Comparison of ENCODE assay signal across 8 cellular contexts in genomic region chr2:241218131-241219029, GRCh38. TPM values are rescaled to one million over a fixed set of nuclear protein-coding genes. Genes with fewer than 3 reads are reported as not detected.
DNase-seq lines count a peak whose midpoint lies in the region; ATAC-seq, FAIRE-seq and TF ChIP-seq lines count a peak whose summit lies in the region.

No MANE protein-coding gene starts in this region.

- ATAC-seq in A549 (peak; percentile 44 to 45; a peak in 5 of 6 replicates), GM21447 (IDR thresholded peaks at IDR 0.05; ENCODE audit: unreplicated experiment) (no peak)
- ATAC-seq in activated T-cell treated with anti-CD3 and anti-CD28 coated beads, Interleukin-2, amount 50 U/mL, for 72 hours (replicated peaks in 1 of 2) = peak; percentile 65 to 71

- 3% methylated on average over 21 of the region's 83 CpGs for WGBS in A549 (ENCODE audit: missing lambda C conversion rate)

- peak overlapping the region; percentile 80 for H3K4me2 ChIP-seq in A549

- no peak for TF ChIP-seq EP300 in A549 (IDR thresholded peaks at IDR 0.05)

- H3K4me3 ChIP-seq in A549 = peak overlapping the region; percentile 79
- peak overlapping the region; percentile 71 for H3K4me3 ChIP-seq in fibroblast of the aortic adventitia (ENCODE audit: low read depth, low read length)

- H3K4me3 Mint-ChIP-seq in activated T-cell treated with anti-CD3 and anti-CD28 coated beads, Interleukin-2, amount 50 U/mL, for 72 hours = peak overlapping the region; percentile 91 to 96
- peak overlapping the region; percentile 94 for H3K4me3 Mint-ChIP-seq in neural crest cell

- peak; percentile 27 to 41; a peak in 3 of 5 replicates for TF ChIP-seq RAD21 in A549 (conservative IDR thresholded peaks at IDR 0.05 in 1 of 2, IDR thresholded peaks at IDR 0.05 in 1 of 2)

- H3K4me1 ChIP-seq in A549 = peaks cover 7% of the 10 kb centered on the region; the same call in 1 of the 3 replicates

- DNase-seq in A549 (ENCODE audit: low read depth in 1 of 2, low spot score in 1 of 2) = peak; percentile 29 to 57
- peak; percentile 44 for DNase-seq in NCI-H774 (lab: John Stamatoyannopoulos, UW)
- peak; percentile 60 to 67 for DNase-seq in activated T-cell treated with anti-CD3 and anti-CD28 coated beads, Interleukin-2, amount 50 U/mL, for 72 hours
- DNase-seq in fibroblast of the aortic adventitia (ENCODE audit: low read depth) = peak; percentile 21
- peak; percentile 50 for DNase-seq in neural crest cell (ENCODE audit: low read depth, low spot score)
- no peak for DNase-seq in dedifferentiated amniotic fluid mesenchymal stem cell (ENCODE audit: extremely low spot score)

- H3K27ac Mint-ChIP-seq in activated T-cell treated with anti-CD3 and anti-CD28 coated beads, Interleukin-2, amount 50 U/mL, for 72 hours = peak overlapping the region; percentile 81
- peak overlapping the region; percentile 75 for H3K27ac Mint-ChIP-seq in neural crest cell (ENCODE audit: unreplicated experiment)

- peaks cover 2 to 5% of the 10 kb centered on the region in 2 donors for H3K36me3 Mint-ChIP-seq in activated T-cell treated with anti-CD3 and anti-CD28 coated beads, Interleukin-2, amount 50 U/mL, for 72 hours (ENCODE audit: insufficient read depth in 2 of 2)
- H3K36me3 Mint-ChIP-seq in neural crest cell (ENCODE audit: low read depth) = no peaks in the 10 kb centered on the region

- H3K27me3 Mint-ChIP-seq in activated T-cell treated with anti-CD3 and anti-CD28 coated beads, Interleukin-2, amount 50 U/mL, for 72 hours (ENCODE audit: low read depth) = peaks cover 21% of the 10 kb centered on the region
- peaks cover 9% of the 10 kb centered on the region for H3K27me3 Mint-ChIP-seq in neural crest cell (ENCODE audit: low read depth)

- TF ChIP-seq CTCF in A549 (IDR thresholded peaks at IDR 0.05) (peak; percentile 56), GM12873 (IDR thresholded peaks at IDR 0.05; ENCODE audit: insufficient read depth, low read depth, low read length, missing control alignments) (peak; percentile 20), fibroblast of the aortic adventitia (IDR thresholded peaks at IDR 0.05; ENCODE audit: insufficient read depth, low read length) (peak; percentile 27), neural crest cell (conservative IDR thresholded peaks at IDR 0.05) (peak; percentile 34)

- TF ChIP-seq POLR2A in A549 (IDR thresholded peaks at IDR 0.05; ENCODE audit: low read length) = peak; percentile 43

- no peaks in the 10 kb centered on the region for H3K9me3 ChIP-seq in A549

- H3K9me3 Mint-ChIP-seq in activated T-cell treated with anti-CD3 and anti-CD28 coated beads, Interleukin-2, amount 50 U/mL, for 72 hours = no peaks in the 10 kb centered on the region
- no peaks in the 10 kb centered on the region for H3K9me3 Mint-ChIP-seq in neural crest cell

- no peak for FAIRE-seq in A549 (lab: Jason Lieb, UNC)

- H3K27ac ChIP-seq in A549 = peak overlapping the region; percentile 78 to 97

- CTCF ChIA-PET in A549 (lab: Yijun Ruan, JAX) = interaction anchor here (0.6 to 1.8 kb wide), 7 partner anchors 18 to 367 kb away, joined by 3 to 10 read pairs (median 3); partner anchors contain the start of gene HDLBP

- peaks cover 22% of the 10 kb centered on the region for H3K4me1 Mint-ChIP-seq in activated T-cell treated with anti-CD3 and anti-CD28 coated beads, Interleukin-2, amount 50 U/mL, for 72 hours (ENCODE audit: low read depth)
- H3K4me1 Mint-ChIP-seq in neural crest cell = peaks cover 23% of the 10 kb centered on the region

- POLR2A ChIA-PET in A549 (lab: Yijun Ruan, JAX) = interaction anchor here (0.6 kb wide), 1 partner anchor 412 kb away, joined by 6 read pairs; no protein-coding TSS in a partner anchor

TF ChIP-seq in A549, 52 proteins besides CTCF, POLR2A, EP300 and RAD21:
- TF ChIP-seq, protein P1, sequence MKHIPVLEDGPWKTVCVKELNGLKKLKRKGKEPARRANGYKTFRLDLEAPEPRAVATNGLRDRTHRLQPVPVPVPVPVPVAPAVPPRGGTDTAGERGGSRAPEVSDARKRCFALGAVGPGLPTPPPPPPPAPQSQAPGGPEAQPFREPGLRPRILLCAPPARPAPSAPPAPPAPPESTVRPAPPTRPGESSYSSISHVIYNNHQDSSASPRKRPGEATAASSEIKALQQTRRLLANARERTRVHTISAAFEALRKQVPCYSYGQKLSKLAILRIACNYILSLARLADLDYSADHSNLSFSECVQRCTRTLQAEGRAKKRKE (CRISPR knock-in tag; IDR thresholded peaks at IDR 0.05; ENCODE audit: low read depth) = peak; percentile 43; the same call in 1 of the 2 replicates
- TF ChIP-seq, protein P2, sequence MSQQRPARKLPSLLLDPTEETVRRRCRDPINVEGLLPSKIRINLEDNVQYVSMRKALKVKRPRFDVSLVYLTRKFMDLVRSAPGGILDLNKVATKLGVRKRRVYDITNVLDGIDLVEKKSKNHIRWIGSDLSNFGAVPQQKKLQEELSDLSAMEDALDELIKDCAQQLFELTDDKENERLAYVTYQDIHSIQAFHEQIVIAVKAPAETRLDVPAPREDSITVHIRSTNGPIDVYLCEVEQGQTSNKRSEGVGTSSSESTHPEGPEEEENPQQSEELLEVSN (IDR thresholded peaks at IDR 0.05; ENCODE audit: borderline replicate concordance, low read depth) = peak; percentile 72
- peak; percentile 36 for TF ChIP-seq SMC3 (IDR thresholded peaks at IDR 0.05)
- TF ChIP-seq BHLHE40 (IDR thresholded peaks at IDR 0.05; ENCODE audit: low read depth, low read length) = 0 out of 2 replicates have a peak, but pooled peaks have one; percentile 34
- TF ChIP-seq MAX (IDR thresholded peaks at IDR 0.05) = peak; percentile 53
- no peak for TF ChIP-seq NPAS2 (CRISPR knock-in tag; IDR thresholded peaks at IDR 0.05; ENCODE audit: borderline replicate concordance)

RNA-seq across cellular contexts. Expression of gene ANO7, which starts 29.9 kb away (rescaled TPM):
- polyA plus RNA-seq in A549 (2011; rRNA removed) = 0.92 and 1.3 TPM in 2 replicates
- polyA plus RNA-seq in A549 (2012; cell fraction: cytosol; rRNA removed) = 2.1 and 3.1 TPM in 2 replicates
- 3.7 and 4.2 TPM in 2 replicates for polyA plus RNA-seq in A549 (2012; cell fraction: nucleus; rRNA removed)
- polyA plus RNA-seq in A549 (2017; fragmentation: RNase III; extraction: RNeasy Plus Mini Kit Qiagen cat#74134 plus additional on column Dnase treatment) = 2.0 to 3.0 TPM (median 2.7 TPM) in 3 replicates
- 1.9 and 2.8 TPM in 2 replicates for polyA minus RNA-seq in A549 (2011; rRNA and poly(A)+ RNA removed)
- under 1 TPM; 0.72 to 0.90 TPM for total RNA-seq in activated T-cell treated with anti-CD3 and anti-CD28 coated beads, Interleukin-2, amount 50 U/mL, for 72 hours
- total RNA-seq in fibroblast of the aortic adventitia (ENCODE audit: low replicate concordance) = 1.1 and 1.7 TPM in 2 replicates
- total RNA-seq in neural crest cell = 3.2 TPM in 2 replicates
